ENCODE assay signal across 1 cellular context in the genomic region with DNA sequence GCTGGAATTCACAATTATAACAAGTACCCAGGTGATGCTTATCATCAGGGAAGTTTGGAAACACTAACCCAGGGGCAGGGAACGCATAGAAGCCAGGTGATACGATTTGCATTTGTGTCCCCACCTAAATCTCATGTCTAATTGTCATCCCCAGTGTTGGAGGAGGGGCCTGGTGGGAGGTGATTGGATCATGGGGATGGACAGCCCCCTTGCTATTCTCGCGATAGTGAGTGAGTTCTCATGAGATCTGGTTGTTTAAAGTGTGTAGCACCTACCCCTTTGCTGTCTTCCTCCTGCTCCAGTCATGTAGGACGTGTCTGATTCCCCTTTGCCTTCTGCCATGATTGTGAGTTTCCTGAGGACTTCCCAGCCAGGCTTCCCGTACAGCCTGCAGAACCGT.
TF ChIP-seq lines count a peak whose summit lies in the region.

No MANE protein-coding gene starts in this region.

TF ChIP-seq in A549, 52 proteins besides CTCF, POLR2A, EP300 and RAD21 (continued from another document):
- TF ChIP-seq, protein P1, sequence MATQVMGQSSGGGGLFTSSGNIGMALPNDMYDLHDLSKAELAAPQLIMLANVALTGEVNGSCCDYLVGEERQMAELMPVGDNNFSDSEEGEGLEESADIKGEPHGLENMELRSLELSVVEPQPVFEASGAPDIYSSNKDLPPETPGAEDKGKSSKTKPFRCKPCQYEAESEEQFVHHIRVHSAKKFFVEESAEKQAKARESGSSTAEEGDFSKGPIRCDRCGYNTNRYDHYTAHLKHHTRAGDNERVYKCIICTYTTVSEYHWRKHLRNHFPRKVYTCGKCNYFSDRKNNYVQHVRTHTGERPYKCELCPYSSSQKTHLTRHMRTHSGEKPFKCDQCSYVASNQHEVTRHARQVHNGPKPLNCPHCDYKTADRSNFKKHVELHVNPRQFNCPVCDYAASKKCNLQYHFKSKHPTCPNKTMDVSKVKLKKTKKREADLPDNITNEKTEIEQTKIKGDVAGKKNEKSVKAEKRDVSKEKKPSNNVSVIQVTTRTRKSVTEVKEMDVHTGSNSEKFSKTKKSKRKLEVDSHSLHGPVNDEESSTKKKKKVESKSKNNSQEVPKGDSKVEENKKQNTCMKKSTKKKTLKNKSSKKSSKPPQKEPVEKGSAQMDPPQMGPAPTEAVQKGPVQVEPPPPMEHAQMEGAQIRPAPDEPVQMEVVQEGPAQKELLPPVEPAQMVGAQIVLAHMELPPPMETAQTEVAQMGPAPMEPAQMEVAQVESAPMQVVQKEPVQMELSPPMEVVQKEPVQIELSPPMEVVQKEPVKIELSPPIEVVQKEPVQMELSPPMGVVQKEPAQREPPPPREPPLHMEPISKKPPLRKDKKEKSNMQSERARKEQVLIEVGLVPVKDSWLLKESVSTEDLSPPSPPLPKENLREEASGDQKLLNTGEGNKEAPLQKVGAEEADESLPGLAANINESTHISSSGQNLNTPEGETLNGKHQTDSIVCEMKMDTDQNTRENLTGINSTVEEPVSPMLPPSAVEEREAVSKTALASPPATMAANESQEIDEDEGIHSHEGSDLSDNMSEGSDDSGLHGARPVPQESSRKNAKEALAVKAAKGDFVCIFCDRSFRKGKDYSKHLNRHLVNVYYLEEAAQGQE (IDR thresholded peaks at IDR 0.05), result peak; percentile 52; the same call in 1 of the 2 replicates
